Comparison of ENCODE assay signal across 18 cellular contexts in the genomic region with DNA sequence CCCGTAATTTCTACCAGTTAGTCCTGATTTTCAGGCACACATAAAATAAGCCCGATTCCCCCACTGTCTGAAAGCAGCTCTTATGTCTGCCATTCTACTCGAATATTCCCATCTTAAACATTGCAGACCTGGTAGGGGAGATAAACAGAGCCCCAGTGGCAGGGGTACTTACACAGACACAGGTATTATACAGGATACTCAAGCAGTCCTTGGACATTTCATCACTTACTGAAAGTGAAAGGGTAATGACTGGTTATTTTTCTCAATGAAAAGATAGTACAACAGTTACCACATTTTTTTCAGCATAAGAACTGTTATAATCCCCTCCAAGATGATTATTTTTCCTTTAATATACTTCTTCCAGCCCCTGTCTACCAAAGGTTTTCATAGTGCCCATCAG. TPM values are rescaled to one million over a fixed set of nuclear protein-coding genes. Genes with fewer than 3 reads are reported as not detected.
DNase-seq lines count a peak whose midpoint lies in the region; ATAC-seq, FAIRE-seq and TF ChIP-seq lines count a peak whose summit lies in the region.
"Had no signal": no experiment of that assay in that cellular context is flagged by ENCODE, and none has a peak within 500 bp of the region (broad histone marks: within the 10 kb centered on the region; RNA-seq: fewer than 3 reads in every experiment).

No MANE protein-coding gene starts in this region.

- H3K4me1 ChIP-seq in HepG2 (ENCODE audit: insufficient read depth, low read length) (peaks cover 33% of the 10 kb centered on the region), right lobe of liver (peaks cover 0 to 9% (median 0%) of the 10 kb centered on the region in 4 donors), aorta (ENCODE audit: control insufficient read depth in 1 of 2, insufficient read depth in 2 of 2, low read length in 2 of 2) (peaks cover 4 to 11% of the 10 kb centered on the region in 2 donors)

- no peak overlapping the region for H3K4me2 ChIP-seq in HepG2 (ENCODE audit: low read depth, low read length)
- H3K4me2 ChIP-seq: SK-N-SH had no signal

- no peaks in the 10 kb centered on the region for H3K9me3 Mint-ChIP-seq in T-helper 2 cell treated with Interferon-gamma antibody and Interleukin-4, amounts not matched to agents 5 μg/mL and 100 μg/mL, for 36 hours

- CTCF ChIA-PET in HepG2 (lab: Yijun Ruan, JAX; ENCODE audit: low intra/inter-chr PET ratio, low total read pairs), result no interaction called here

- H3K9me3 ChIP-seq in HepG2 (ENCODE audit: low read length) (no peaks in the 10 kb centered on the region), right lobe of liver (no peaks in the 10 kb centered on the region), aorta (ENCODE audit: control insufficient read depth, low read length) (no peaks in the 10 kb centered on the region)
- H3K9me3 ChIP-seq: SK-N-SH had no signal

- no peaks in the 10 kb centered on the region for H3K27me3 Mint-ChIP-seq in T-helper 2 cell treated with Interferon-gamma antibody and Interleukin-4, amounts not matched to agents 5 μg/mL and 100 μg/mL, for 36 hours (ENCODE audit: low read depth)

- BruUV-seq in HepG2 (replicated peaks; lab: Mats Ljungman, UMichigan), result no TSS peak

- in situ Hi-C loops in HepG2 (cut with HindIII; ENCODE audit: extremely low pct_ligation_motif_present, low pct_unique_long_range_greater_than_20kb), result no loop called here

- DNase-seq in HepG2 (ENCODE audit: low spot score), result no peak
- no peak for DNase-seq in right lobe of liver
- DNase-seq in T-helper 2 cell treated with Interferon-gamma antibody and Interleukin-4, amounts not matched to agents 5 μg/mL and 100 μg/mL, for 36 hours (ENCODE audit: low spot score), result no peak
- DNase-seq in aorta, result no peak
- DNase-seq in SIG-M5 treated with dmso at 0.1 percent for 504 hours (lab: John Stamatoyannopoulos, UW; ENCODE audit: unreplicated experiment), result no peak
- no peak for DNase-seq in foreskin fibroblast
- no peak for DNase-seq in NCI-H2081 treated with DMSO at 0.1 percent for 48 hours (lab: John Stamatoyannopoulos, UW)
- DNase-seq: amniotic stem cell; caudate nucleus; effector CD4-positive, alpha-beta T cell; KG1; NCI-H187; NCI-H226; SK-N-SH; T-helper 9 cell had no signal

- no peak for ATAC-seq in HepG2
- no peak for ATAC-seq in right lobe of liver
- no peak for ATAC-seq in aorta (ENCODE audit: low FRiP score)
- ATAC-seq: esophagus mucosa had no signal

- TF ChIP-seq CTCF in HepG2 (CRISPR knock-in tag; IDR thresholded peaks at IDR 0.05) (no peak), right lobe of liver (IDR thresholded peaks at IDR 0.05) (no peak), foreskin fibroblast (IDR thresholded peaks at IDR 0.05; ENCODE audit: low read depth, low read length) (no peak)

- FAIRE-seq in HepG2 (lab: Jason Lieb, UNC), result no peak
- FAIRE-seq: RCC 7860 had no signal

- H3K4me3 ChIP-seq in HepG2 (replicated peaks in 1 of 3; ENCODE audit: insufficient read depth in 1 of 3, low read depth in 2 of 3, low read length in 3 of 3) (no peak overlapping the region), right lobe of liver (no peak overlapping the region), aorta (ENCODE audit: low read length in 2 of 2) (no peak overlapping the region), foreskin fibroblast (ENCODE audit: low read depth in 1 of 2, low read length in 2 of 2) (no peak overlapping the region)

- no peak for TF ChIP-seq RAD21 in HepG2 (CRISPR knock-in tag; IDR thresholded peaks at IDR 0.05)

- 98% methylated on average over 3 of the region's 3 CpGs for WGBS in HepG2 (ENCODE audit: low lambda C conversion rate)
- WGBS in right lobe of liver (ENCODE audit: insufficient coverage, low coverage, low lambda C conversion rate, missing lambda C conversion rate), result 85% methylated on average over 3 of the region's 3 CpGs
- WGBS in aorta, 2 donors, result 76% methylated on average over 3 of the region's 3 CpGs

- no peak for TF ChIP-seq EP300 in HepG2 (IDR thresholded peaks at IDR 0.05; ENCODE audit: low read depth in 2 of 2, low read length in 2 of 2)
- TF ChIP-seq EP300 in HepG2 (CRISPR knock-in tag; IDR thresholded peaks at IDR 0.05; ENCODE audit: borderline replicate concordance), result no peak

- H3K4me1 Mint-ChIP-seq in T-helper 2 cell treated with Interferon-gamma antibody and Interleukin-4, amounts not matched to agents 5 μg/mL and 100 μg/mL, for 36 hours (ENCODE audit: low read depth), result peaks cover 34% of the 10 kb centered on the region

- no peak overlapping the region for H3K27ac Mint-ChIP-seq in T-helper 2 cell treated with Interferon-gamma antibody and Interleukin-4, amounts not matched to agents 5 μg/mL and 100 μg/mL, for 36 hours

- TF ChIP-seq POLR2A in HepG2 (IDR thresholded peaks at IDR 0.05; ENCODE audit: insufficient read depth in 1 of 2, low read depth in 2 of 2, low read length in 2 of 2) (no peak), right lobe of liver (IDR thresholded peaks at IDR 0.05) (no peak)

- peaks cover 16% of the 10 kb centered on the region; the same call in 1 of the 2 replicates for H4K20me1 ChIP-seq in HepG2 (ENCODE audit: insufficient read depth, low read length)

- H3K79me2 ChIP-seq in HepG2 (ENCODE audit: insufficient read depth, low read length), result peaks cover 23% of the 10 kb centered on the region

- H3K27ac ChIP-seq in HepG2 (ENCODE audit: extremely low read length, insufficient read depth, low read length), result no peak overlapping the region
- no peak overlapping the region for H3K27ac ChIP-seq in right lobe of liver
- peak overlapping the region; percentile 43 for H3K27ac ChIP-seq in cingulate gyrus (ENCODE audit: low read depth, low read length)
- peak overlapping the region; percentile 22 to 51 for H3K27ac ChIP-seq in aorta (ENCODE audit: low read depth in 1 of 2, low read length in 2 of 2)

- peak overlapping the region; percentile 30 for H3K4me3 Mint-ChIP-seq in T-helper 2 cell treated with Interferon-gamma antibody and Interleukin-4, amounts not matched to agents 5 μg/mL and 100 μg/mL, for 36 hours

- H3K36me3 Mint-ChIP-seq in T-helper 2 cell treated with Interferon-gamma antibody and Interleukin-4, amounts not matched to agents 5 μg/mL and 100 μg/mL, for 36 hours (ENCODE audit: low read depth), result peaks cover 40% of the 10 kb centered on the region

- intact Hi-C loops in HepG2 (cut with micrococcal nuclease; ENCODE audit: unreplicated experiment) (no loop called here), right lobe of liver (cut with DNase I) (no loop called here), aorta (cut with DNase I) (no loop called here)

- no peak overlapping the region for H2AFZ ChIP-seq in HepG2 (ENCODE audit: low read length)

- POLR2A ChIA-PET in HepG2 (lab: Yijun Ruan, JAX), result no interaction called here

- H3K36me3 ChIP-seq in HepG2 (replicated peaks in 1 of 2; ENCODE audit: control insufficient read depth in 1 of 2, insufficient read depth in 2 of 2, low read length in 2 of 2) (peaks cover 15 to 64% of the 10 kb centered on the region in 2 experiments), right lobe of liver (peaks cover 0 to 4% (median 2%) of the 10 kb centered on the region in 4 donors), aorta (ENCODE audit: control insufficient read depth in 1 of 2, insufficient read depth in 2 of 2, low read length in 1 of 2) (no peaks in the 10 kb centered on the region)

- no peak overlapping the region for H3K9ac ChIP-seq in HepG2 (ENCODE audit: insufficient read depth, low read depth, low read length)
- H3K9ac ChIP-seq: SK-N-SH had no signal

- no peaks in the 10 kb centered on the region for H3K27me3 ChIP-seq in HepG2 (ENCODE audit: control insufficient read depth in 1 of 2, insufficient read depth in 2 of 2, low read length in 2 of 2)
- no peaks in the 10 kb centered on the region for H3K27me3 ChIP-seq in right lobe of liver
- no peaks in the 10 kb centered on the region for H3K27me3 ChIP-seq in aorta (ENCODE audit: control insufficient read depth in 1 of 2, insufficient read depth in 2 of 2, low read length in 1 of 2)

TF ChIP-seq in HepG2, 621 proteins besides CTCF, POLR2A, EP300 and RAD21:
- TF ChIP-seq PRPF4 (IDR thresholded peaks at IDR 0.05; ENCODE audit: low read depth, low read length, poor library complexity, severe bottlenecking), result no peak
- TF ChIP-seq RBM22 (optimal IDR thresholded peaks at IDR 0.05; ENCODE audit: low read length), result peak; percentile 26

RNA-seq across cellular contexts. Expression of gene TRPC4AP, which starts 37.8 kb away (rescaled TPM):
- 136 and 161 TPM in 2 replicates for total RNA-seq in HepG2 (2016; rRNA removed; fragmentation: Illumina TruSeq; extraction: Trizol)
- 14.0 and 17.1 TPM in 2 replicates for total RNA-seq in HepG2 (2016; cell fraction: cytosol; rRNA removed; fragmentation: Illumina TruSeq; extraction: Trizol; ENCODE audit: low read depth)
- total RNA-seq in HepG2 (2016; cell fraction: insoluble cytoplasmic fraction; rRNA removed; fragmentation: Illumina TruSeq; extraction: Trizol), result 135 and 149 TPM in 2 replicates
- 40.4 and 43.8 TPM in 2 replicates for total RNA-seq in HepG2 (2016; cell fraction: membrane; rRNA removed; fragmentation: Illumina TruSeq; extraction: Trizol)
- 93.4 and 104 TPM in 2 replicates for total RNA-seq in HepG2 (2016; cell fraction: nucleus; rRNA removed; fragmentation: Illumina TruSeq; extraction: Trizol)
- 137 and 161 TPM in 2 replicates for polyA plus RNA-seq in HepG2 (2011; rRNA removed)
- polyA plus RNA-seq in HepG2 (2011; cell fraction: cytosol; rRNA removed), result 124 and 126 TPM in 2 replicates
- 271 and 292 TPM in 2 replicates for polyA plus RNA-seq in HepG2 (2011; cell fraction: nucleus; rRNA removed)
- 99.8 and 102 TPM in 2 replicates for polyA plus RNA-seq in HepG2 (2012)
- 9.6 and 11.2 TPM in 2 replicates for polyA plus RNA-seq in HepG2 (2016; cell fraction: cytosol; fragmentation: Illumina TruSeq; extraction: Trizol; ENCODE audit: low read depth)
- 107 and 117 TPM in 2 replicates for polyA plus RNA-seq in HepG2 (2016; cell fraction: insoluble cytoplasmic fraction; fragmentation: Illumina TruSeq; extraction: Trizol; ENCODE audit: low read depth)
- 20.1 and 21.8 TPM in 2 replicates for polyA plus RNA-seq in HepG2 (2016; cell fraction: membrane; fragmentation: Illumina TruSeq; extraction: Trizol; ENCODE audit: low read depth)
- polyA plus RNA-seq in HepG2 (2016; cell fraction: nucleus; fragmentation: Illumina TruSeq; extraction: Trizol; ENCODE audit: insufficient read depth, low read depth), result 123 and 137 TPM in 2 replicates
- 113 and 272 TPM in 2 replicates for polyA minus RNA-seq in HepG2 (2011; rRNA and poly(A)+ RNA removed; ENCODE audit: low replicate concordance)
- polyA minus RNA-seq in HepG2 (2011; cell fraction: cytosol; rRNA and poly(A)+ RNA removed), result 117 and 119 TPM in 2 replicates
- 108 and 134 TPM in 2 replicates for polyA minus RNA-seq in HepG2 (2011; cell fraction: nucleus; rRNA and poly(A)+ RNA removed)
- 10 to 100 TPM; 27.6 to 39.3 (median 34.6) TPM for total RNA-seq in right lobe of liver
- 10 to 100 TPM; 53.4 to 58.3 TPM for total RNA-seq in aorta
- 10 to 100 TPM; 18.8 to 56.2 TPM for polyA plus RNA-seq in aorta

Comparison
In these comparisons a context has a peak if more than half of its experiments do, and no peak if none do; other contexts are left out.
1. H3K27ac ChIP-seq: peak in cingulate gyrus (single experiment) and aorta (2 of 2); none in HepG2 (single experiment) and right lobe of liver (0 of 3).